ENCODE assay signal across 33 cellular contexts in genomic region chr12:27666510-27666909, GRCh38.
"Had no signal": no experiment of that assay in that cellular context is flagged by ENCODE, and none has a peak within 500 bp of the region (broad histone marks: within the 10 kb centered on the region; RNA-seq: fewer than 3 reads in every experiment).

No MANE protein-coding gene starts in this region.

- H3K9me3 ChIP-seq: MG63 had no signal

- DNase-seq: activated B cell treated with CpG ODN at 0.5 μM for 24 hours; activated CD4-positive, alpha-beta memory T cell treated with anti-CD3 and anti-CD28 coated beads for 36 hours; activated CD4-positive, alpha-beta T cell treated with anti-CD3 and anti-CD28 coated beads for 4 hours; activated CD4-positive, alpha-beta T cell treated with anti-CD3 and anti-CD28 coated beads, Interleukin-2, amount 50 U/mL, for 1 hour; activated CD4-positive, CD25-positive, alpha-beta regulatory T cell treated with anti-CD3 and anti-CD28 coated beads, Interleukin-2, amount 50 U/mL, for 72 hours; activated CD8-positive, alpha-beta memory T cell treated with anti-CD3 and anti-CD28 coated beads, Interleukin-2, amount 50 U/mL, for 4 hours; activated gamma-delta T cell treated with Interleukin-2 at 50 U/mL for 16 hours; activated naive CD4-positive, alpha-beta T cell treated with anti-CD3 and anti-CD28 coated beads for 36 hours; activated T-cell treated with anti-CD3 and anti-CD28 coated beads for 4 hours; activated T-cell treated with anti-CD3 and anti-CD28 coated beads, Interleukin-2, amount 50 U/mL, for 4 hours; anterior cingulate cortex; brain microvascular endothelial cell; central memory CD4-positive, alpha-beta T cell; Kasumi-1; MG63; MV-4-11; NCI-H1092; NCI-H146; NCI-H187; NCI-H2029 treated with DMSO at 0.1 percent for 48 hours; NCI-H2107; NCI-H2171; NCI-H510A; NCI-H526; NCI-H748 treated with DMSO at 0.1 percent for 48 hours; NK-92 treated with Interleukin-12 subunit alpha and Interleukin-12 subunit beta, amount 100 ng/mL, for 24 hours; OCI-M1; Right ventricle myocardium superior; SW 1271; T-helper 1 cell; T-helper 2 cell; T-helper 9 cell had no signal

- H3K27me3 ChIP-seq: brain microvascular endothelial cell, MG63 had no signal

- H3K4me3 ChIP-seq: MG63 had no signal

- H3K27ac ChIP-seq: VCaP had no signal
